8 cellular contexts compared by ENCODE assay signal in the genomic region with DNA sequence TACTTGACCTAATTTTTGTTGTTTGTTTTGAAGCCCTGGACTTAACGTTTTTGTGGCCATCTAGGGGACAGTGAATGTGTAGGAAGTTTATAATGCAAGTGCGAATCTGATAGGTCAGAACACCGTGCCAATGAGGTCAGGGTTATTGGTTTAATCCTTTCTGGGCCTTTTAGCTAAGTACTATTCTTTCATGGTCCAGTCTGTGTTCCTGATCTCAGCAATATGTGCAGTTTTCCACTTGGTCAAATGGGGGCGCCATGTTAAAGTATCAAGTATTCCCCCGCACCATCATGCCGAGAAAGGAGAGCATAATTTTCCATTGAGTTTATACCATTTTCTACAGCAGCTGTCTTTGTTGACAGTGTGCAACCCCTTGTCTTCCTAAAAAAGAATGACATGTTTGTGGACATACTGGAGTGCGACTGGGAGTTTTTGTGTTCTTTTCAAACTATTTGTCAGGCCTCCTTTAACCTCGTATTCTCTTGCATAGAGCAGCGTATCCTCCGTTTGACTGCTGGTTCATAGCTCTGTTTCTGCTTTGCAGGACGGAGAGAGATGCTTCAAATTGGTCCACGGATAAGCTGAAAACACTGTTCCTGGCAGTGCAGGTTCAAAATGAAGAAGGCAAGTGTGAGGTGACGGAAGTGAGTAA. TPM values are rescaled to one million over a fixed set of nuclear protein-coding genes. Genes with fewer than 3 reads are reported as not detected.
A peak's percentile ranks its signal among the peaks of the same experiment; 100 is the strongest.
DNase-seq lines count a peak whose midpoint lies in the region; ATAC-seq and TF ChIP-seq lines count a peak whose summit lies in the region.

No MANE protein-coding gene starts in this region.

- H3K27me3 ChIP-seq in ectodermal cell (ENCODE audit: control insufficient read depth, insufficient read depth, low read length, poor library complexity, severe bottlenecking) (no peaks in the 10 kb centered on the region), mononuclear cell (ENCODE audit: insufficient read depth, low read length) (no peaks in the 10 kb centered on the region)

- H3K36me3 ChIP-seq in ectodermal cell (ENCODE audit: control insufficient read depth, insufficient read depth, low read length), result peaks cover 37% of the 10 kb centered on the region

- WGBS in ectodermal cell, 2 experiments, result 49 to 53% methylated on average over 13 of the region's 13 CpGs

- DNase-seq in A172 (ENCODE audit: low spot score) (peak; percentile 39), GM12865 (ENCODE audit: low read depth) (peak; percentile 83), NCI-H345 treated with DMSO at 0.1 percent for 48 hours (lab: John Stamatoyannopoulos, UW; ENCODE audit: unreplicated experiment) (peak; percentile 16)
- peak; percentile 48 to 55 for DNase-seq in activated CD4-positive, alpha-beta T cell treated with anti-CD3 and anti-CD28 coated beads, Interleukin-2, amount 50 U/mL, for 4 hours
- peak; percentile 41 for DNase-seq in stimulated activated CD8-positive, alpha-beta memory T cell treated with anti-CD3 and anti-CD28 coated beads, Interleukin-4, amount 100 ng/mL, for 24 hours (ENCODE audit: low read depth)

- no peaks in the 10 kb centered on the region for H3K9me3 ChIP-seq in ectodermal cell (ENCODE audit: control insufficient read depth, low read length)
- H3K9me3 ChIP-seq in mononuclear cell (ENCODE audit: low read depth, low read length), result no peaks in the 10 kb centered on the region

- H3K27ac ChIP-seq in ectodermal cell (ENCODE audit: insufficient read depth, low read depth, low read length, poor library complexity, severe bottlenecking), result no peak overlapping the region

- TF ChIP-seq CTCF in GM12865 (IDR thresholded peaks at IDR 0.05; ENCODE audit: insufficient read depth, low read depth, low read length, missing control alignments), result peak; percentile 69

- H3K4me1 ChIP-seq in ectodermal cell (ENCODE audit: control insufficient read depth, insufficient read depth, low read length), result peaks cover 12% of the 10 kb centered on the region
- H3K4me1 ChIP-seq in mononuclear cell (ENCODE audit: insufficient read depth, low read length), result peaks cover 23% of the 10 kb centered on the region

- ATAC-seq in GM19455 (IDR thresholded peaks at IDR 0.05; ENCODE audit: unreplicated experiment), result no peak

- H3K4me3 ChIP-seq in GM12865 (ENCODE audit: low read depth, low read length) (peak overlapping the region; percentile 77), ectodermal cell (ENCODE audit: insufficient read depth, low read depth, low read length) (peak overlapping the region; percentile 98), mononuclear cell (ENCODE audit: low read length) (peak overlapping the region; percentile 65)

RNA-seq across cellular contexts. Expression of a gene that starts 1.3 kb away (rescaled TPM):
- total RNA-seq in A172 (2014; rRNA removed; shearing (Covaris generic)), result 178 and 229 TPM in 2 replicates
- 109 TPM for polyA plus RNA-seq in ectodermal cell (2013, experiment 1 of 4)
- 96.1 TPM for polyA plus RNA-seq in ectodermal cell (2013, experiment 2 of 4)
- polyA plus RNA-seq in ectodermal cell (2013, experiment 3 of 4), result 89.6 TPM
- polyA plus RNA-seq in ectodermal cell (2013, experiment 4 of 4), result 92.3 TPM
- 20.5 TPM for total RNA-seq in mononuclear cell

RNA-seq across cellular contexts. Expression of a gene that starts 1.8 kb away (rescaled TPM):
- 16.1 and 20.5 TPM in 2 replicates for total RNA-seq in A172 (2014; rRNA removed; shearing (Covaris generic))
- polyA plus RNA-seq in ectodermal cell (2013, experiment 1 of 4), result 37.0 TPM
- polyA plus RNA-seq in ectodermal cell (2013, experiment 2 of 4), result 33.8 TPM
- polyA plus RNA-seq in ectodermal cell (2013, experiment 3 of 4), result 31.5 TPM
- 33.6 TPM for polyA plus RNA-seq in ectodermal cell (2013, experiment 4 of 4)
- total RNA-seq in mononuclear cell, result 12.5 TPM

RNA-seq across cellular contexts. Expression of a gene that starts 35.9 kb away (rescaled TPM):
- not detected in 2 replicates for total RNA-seq in A172 (2014; rRNA removed; shearing (Covaris generic))
- polyA plus RNA-seq in ectodermal cell (2013, experiment 1 of 4), result 0.56 TPM
- 0.27 TPM for polyA plus RNA-seq in ectodermal cell (2013, experiment 2 of 4)
- 0.27 TPM for polyA plus RNA-seq in ectodermal cell (2013, experiment 3 of 4)
- 0.41 TPM for polyA plus RNA-seq in ectodermal cell (2013, experiment 4 of 4)
- total RNA-seq in mononuclear cell, result 0.21 TPM

RNA-seq across cellular contexts. Expression of a gene that starts 39.4 kb away (rescaled TPM):
- total RNA-seq in A172 (2014; rRNA removed; shearing (Covaris generic)), result 2.8 TPM in 1 of 2 replicates, not detected in the other
- 0.33 TPM for polyA plus RNA-seq in ectodermal cell (2013, experiment 1 of 4)
- 0.44 TPM for polyA plus RNA-seq in ectodermal cell (2013, experiment 2 of 4)
- polyA plus RNA-seq in ectodermal cell (2013, experiment 3 of 4), result 0.16 TPM
- 0.08 TPM for polyA plus RNA-seq in ectodermal cell (2013, experiment 4 of 4)
- 0.42 TPM for total RNA-seq in mononuclear cell

Comparison
In these comparisons a context has a peak if more than half of its experiments do, and no peak if none do; other contexts are left out.
1. DNase-seq: peak in every context shown above with its lines; median percentile 83 in GM12865; 52 in activated CD4-positive, alpha-beta T cell treated with anti-CD3 and anti-CD28 coated beads, Interleukin-2, amount 50 U/mL, for 4 hours; 41 in stimulated activated CD8-positive, alpha-beta memory T cell treated with anti-CD3 and anti-CD28 coated beads, Interleukin-4, amount 100 ng/mL, for 24 hours; 39 in A172; 16 in NCI-H345 treated with DMSO at 0.1 percent for 48 hours.